ENCODE assay signal across 9 cellular contexts in genomic region chrX:154372612-154373022, GRCh38. TPM values are rescaled to one million over a fixed set of nuclear protein-coding genes. Genes with fewer than 3 reads are reported as not detected.
DNase-seq lines count a peak whose midpoint lies in the region; ATAC-seq and TF ChIP-seq lines count a peak whose summit lies in the region.
"Had no signal": no experiment of that assay in that cellular context is flagged by ENCODE, and none has a peak within 500 bp of the region (broad histone marks: within the 10 kb centered on the region; RNA-seq: fewer than 3 reads in every experiment).

No MANE protein-coding gene starts in this region.

- ATAC-seq in HG02610 (IDR thresholded peaks at IDR 0.05; ENCODE audit: unreplicated experiment) (no peak), HG02885 (IDR thresholded peaks at IDR 0.05; ENCODE audit: poor library complexity, unreplicated experiment) (no peak)

- TF ChIP-seq CTCF in epithelial cell of proximal tubule (conservative IDR thresholded peaks at IDR 0.05; ENCODE audit: low read depth, low read length): no peak

- peak; percentile 33 for DNase-seq in DMS 273 (lab: John Stamatoyannopoulos, UW; ENCODE audit: unreplicated experiment)
- DNase-seq in DMS 273 treated with DMSO at 0.1 percent for 48 hours (lab: John Stamatoyannopoulos, UW): no peak
- peak; percentile 72 for DNase-seq in RKO (ENCODE audit: low spot score)
- DNase-seq in epithelial cell of proximal tubule (ENCODE audit: low read depth): no peak
- DNase-seq in stimulated activated CD8-positive, alpha-beta memory T cell treated with anti-CD3 and anti-CD28 coated beads, Interleukin-4, amount 100 ng/mL, for 48 hours: peak; percentile 62
- no peak for DNase-seq in RPMI8226

- peak overlapping the region; percentile 55 for H3K4me3 ChIP-seq in epithelial cell of proximal tubule (ENCODE audit: low read depth, low read length)
- H3K4me3 ChIP-seq: lung had no signal

RNA-seq across cellular contexts. Expression of gene FLNA, which starts 1.8 kb away (rescaled TPM):
- total RNA-seq in epithelial cell of proximal tubule: 953 and 1,430 TPM in 2 replicates

RNA-seq across cellular contexts. Expression of gene EMD, which starts 6.5 kb away (rescaled TPM):
- total RNA-seq in epithelial cell of proximal tubule: 50.7 and 63.0 TPM in 2 replicates

RNA-seq across cellular contexts. Expression of gene RPL10, which starts 25.6 kb away (rescaled TPM):
- 5,736 and 6,055 TPM in 2 replicates for total RNA-seq in epithelial cell of proximal tubule

RNA-seq across cellular contexts. Expression of gene DNASE1L1, which starts 36.4 kb away (rescaled TPM):
- 20.7 and 27.7 TPM in 2 replicates for total RNA-seq in epithelial cell of proximal tubule

RNA-seq across cellular contexts. Expression of gene TAFAZZIN, which starts 38.7 kb away (rescaled TPM):
- 33.6 and 55.8 TPM in 2 replicates for total RNA-seq in epithelial cell of proximal tubule

Comparison
In these comparisons a context has a peak if more than half of its experiments do, and no peak if none do; other contexts are left out.
1. DNase-seq: peak in DMS 273 (single experiment), RKO (single experiment) and stimulated activated CD8-positive, alpha-beta memory T cell treated with anti-CD3 and anti-CD28 coated beads, Interleukin-4, amount 100 ng/mL, for 48 hours (single experiment); none in DMS 273 treated with DMSO at 0.1 percent for 48 hours (single experiment), epithelial cell of proximal tubule (single experiment) and RPMI8226 (single experiment).